ENCODE assay signal across 10 cellular contexts in the genomic region with DNA sequence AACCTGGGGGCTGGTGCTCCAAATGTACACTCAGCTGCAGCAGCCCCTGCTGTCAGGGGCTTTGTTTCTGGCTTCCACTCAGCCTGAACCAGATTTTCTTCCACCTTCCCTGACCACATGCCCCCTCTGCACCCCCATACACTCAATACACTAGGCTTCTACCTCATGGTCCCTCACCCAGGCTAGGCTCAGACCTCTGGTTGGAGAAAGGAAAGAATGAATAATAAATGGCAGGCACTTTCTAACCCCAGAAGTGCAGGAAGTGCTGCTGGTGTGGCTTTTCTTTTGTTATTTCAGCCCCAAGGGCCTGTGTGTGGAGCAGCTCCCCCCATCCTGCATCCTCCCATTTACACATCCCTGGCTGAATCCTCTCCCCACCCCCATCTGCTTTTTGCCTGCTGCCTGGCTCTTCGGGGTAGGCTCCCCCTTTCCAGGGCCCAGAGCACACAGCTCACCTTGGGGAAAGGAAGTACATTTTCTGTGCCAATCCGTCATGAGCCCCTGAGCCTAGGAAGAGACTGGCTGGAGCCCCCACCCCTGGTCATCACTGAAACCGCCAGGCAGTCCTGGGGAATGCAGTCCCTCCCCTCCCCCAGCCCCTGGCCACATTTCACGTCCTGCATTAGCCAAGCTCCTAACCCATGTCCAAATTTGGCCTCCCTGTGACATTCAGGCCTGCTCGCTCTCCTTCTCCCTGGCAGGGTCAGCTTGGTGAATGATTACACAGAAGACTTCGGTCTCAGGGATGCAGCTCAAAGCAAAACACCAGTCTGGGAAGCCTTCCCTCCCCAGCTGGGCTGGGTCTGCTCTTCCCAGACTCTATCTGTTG. TPM values are rescaled to one million over a fixed set of nuclear protein-coding genes. Genes with fewer than 3 reads are reported as not detected.
DNase-seq lines count a peak whose midpoint lies in the region; ATAC-seq and TF ChIP-seq lines count a peak whose summit lies in the region.
"Had no signal": no experiment of that assay in that cellular context is flagged by ENCODE, and none has a peak within 500 bp of the region (broad histone marks: within the 10 kb centered on the region; RNA-seq: fewer than 3 reads in every experiment).

No MANE protein-coding gene starts in this region.

- peaks cover 66% of the 10 kb centered on the region for H3K36me3 Mint-ChIP-seq in dendritic cell treated with granulocyte-macrophage colony-stimulating factor and Interleukin-4, amounts not matched to agents 40 ng/mL and 50 ng/mL, for 4 days (ENCODE audit: low read depth)

- H3K27ac Mint-ChIP-seq in dendritic cell treated with granulocyte-macrophage colony-stimulating factor and Interleukin-4, amounts not matched to agents 40 ng/mL and 50 ng/mL, for 4 days: peak overlapping the region; percentile 80

- H3K36me3 ChIP-seq in thoracic aorta: no peaks in the 10 kb centered on the region

- DNase-seq in NCI-H2107 treated with DMSO at 0.1 percent for 48 hours (lab: John Stamatoyannopoulos, UW; ENCODE audit: unreplicated experiment): peak; percentile 44
- no peak for DNase-seq in NCI-H2107 (lab: John Stamatoyannopoulos, UW)
- peak; percentile 62 for DNase-seq in left kidney (ENCODE audit: low read depth, low spot score)
- DNase-seq in thoracic aorta (ENCODE audit: low spot score): no peak
- no peak for DNase-seq in stimulated activated CD4-positive, alpha-beta T cell treated with anti-CD3 and anti-CD28 coated beads, Interleukin-4, amount 100 ng/mL, for 4 hours
- no peak for DNase-seq in AG20443 (ENCODE audit: low spot score)
- DNase-seq in SW480 (ENCODE audit: low spot score): no peak
- DNase-seq: activated CD4-positive, alpha-beta T cell treated with anti-CD3 and anti-CD28 coated beads for 4 hours; stimulated activated CD4-positive, alpha-beta T cell treated with anti-CD3 and anti-CD28 coated beads, Interleukin-4, amount 100 ng/mL, for 24 hours had no signal

- peaks cover 82% of the 10 kb centered on the region for H3K4me1 Mint-ChIP-seq in dendritic cell treated with granulocyte-macrophage colony-stimulating factor and Interleukin-4, amounts not matched to agents 40 ng/mL and 50 ng/mL, for 4 days (ENCODE audit: low read depth)

- no peak for ATAC-seq in thoracic aorta (ENCODE audit: insufficient number of reproducible peaks, low FRiP score, low read depth)

- peaks cover 4% of the 10 kb centered on the region for H3K27me3 Mint-ChIP-seq in dendritic cell treated with granulocyte-macrophage colony-stimulating factor and Interleukin-4, amounts not matched to agents 40 ng/mL and 50 ng/mL, for 4 days

- H3K9me3 ChIP-seq in thoracic aorta: no peaks in the 10 kb centered on the region

- no peaks in the 10 kb centered on the region for H3K27me3 ChIP-seq in thoracic aorta (replicated peaks; ENCODE audit: insufficient read depth)

- no peaks in the 10 kb centered on the region for H3K9me3 Mint-ChIP-seq in dendritic cell treated with granulocyte-macrophage colony-stimulating factor and Interleukin-4, amounts not matched to agents 40 ng/mL and 50 ng/mL, for 4 days

- TF ChIP-seq CTCF in thoracic aorta (IDR thresholded peaks at IDR 0.05): no peak

- H3K4me3 ChIP-seq in thoracic aorta: no peak overlapping the region

- intact Hi-C loops in dendritic cell treated with granulocyte-macrophage colony-stimulating factor and Interleukin-4, amounts not matched to agents 40 ng/mL and 50 ng/mL, for 4 days (cut with micrococcal nuclease): no loop called here

- peaks cover 22 to 78% of the 10 kb centered on the region in 2 donors for H3K4me1 ChIP-seq in thoracic aorta (ENCODE audit: control insufficient read depth in 1 of 2, low read depth in 2 of 2)

- peak overlapping the region; percentile 86 for H3K4me3 Mint-ChIP-seq in dendritic cell treated with granulocyte-macrophage colony-stimulating factor and Interleukin-4, amounts not matched to agents 40 ng/mL and 50 ng/mL, for 4 days

- H3K27ac ChIP-seq in thoracic aorta: peak overlapping the region; percentile 32 to 66

RNA-seq across cellular contexts. Expression of a gene that starts 2.6 kb away (rescaled TPM):
- total RNA-seq in thoracic aorta: 10 to 100 TPM; 13.0 to 15.2 TPM

Comparison
In these comparisons a context has a peak if more than half of its experiments do, and no peak if none do; other contexts are left out.
1. DNase-seq: peak in NCI-H2107 treated with DMSO at 0.1 percent for 48 hours (single experiment) and left kidney (single experiment); none in NCI-H2107 (single experiment), thoracic aorta (single experiment), stimulated activated CD4-positive, alpha-beta T cell treated with anti-CD3 and anti-CD28 coated beads, Interleukin-4, amount 100 ng/mL, for 4 hours (0 of 2), AG20443 (single experiment) and SW480 (single experiment).